ENCODE assay signal across 16 cellular contexts in the genomic region with DNA sequence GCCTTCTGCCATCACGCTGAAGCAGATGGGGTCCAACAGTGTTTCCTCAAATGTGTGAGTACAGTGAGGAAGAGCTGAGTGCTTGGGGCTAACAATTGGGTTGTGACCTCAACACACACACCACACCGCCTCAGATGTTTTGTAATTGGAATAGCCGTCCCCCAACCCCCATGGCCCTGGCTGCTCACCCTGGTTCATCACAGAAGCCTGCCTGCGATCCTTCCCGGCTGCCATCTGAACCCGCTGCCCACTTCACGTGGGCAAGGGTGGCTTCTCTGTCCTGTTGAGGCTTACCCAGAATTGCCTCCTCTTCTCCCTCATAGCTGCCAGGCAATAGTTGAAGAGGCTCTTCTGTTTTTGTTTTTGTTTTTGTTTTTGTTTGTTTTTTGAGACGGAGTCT. TPM values are rescaled to one million over a fixed set of nuclear protein-coding genes. Genes with fewer than 3 reads are reported as not detected.
DNase-seq lines count a peak whose midpoint lies in the region; ATAC-seq and TF ChIP-seq lines count a peak whose summit lies in the region.
"Had no signal": no experiment of that assay in that cellular context is flagged by ENCODE, and none has a peak within 500 bp of the region (broad histone marks: within the 10 kb centered on the region; RNA-seq: fewer than 3 reads in every experiment).

No MANE protein-coding gene starts in this region.

- H3K27ac Mint-ChIP-seq in GM23338, result 0 out of 2 replicates have a peak overlapping the region, but pooled peaks have one; percentile 42
- H3K27ac Mint-ChIP-seq in endothelial cell (ENCODE audit: unreplicated experiment), result peak overlapping the region; percentile 30
- H3K27ac Mint-ChIP-seq: CD14-positive monocyte had no signal

- H3K36me3 ChIP-seq in GM23338 (ENCODE audit: insufficient read depth) (peaks cover 9% of the 10 kb centered on the region; the same call in 1 of the 2 replicates), neuronal stem cell (replicated peaks in 1 of 2; ENCODE audit: control insufficient read depth in 2 of 2, insufficient read depth in 2 of 2, low read length in 2 of 2) (peaks cover 2 to 16% of the 10 kb centered on the region in 2 donors)
- H3K36me3 ChIP-seq: BLaER1 had no signal

- POLR2A ChIA-PET in RWPE1 (lab: Yijun Ruan, JAX; ENCODE audit: low non-redundant PET), result no interaction called here

- ATAC-seq in GM23338 (no peak), GM18517 (IDR thresholded peaks at IDR 0.05; ENCODE audit: unreplicated experiment) (no peak)

- no peaks in the 10 kb centered on the region for H3K9me2 ChIP-seq in GM23338 (ENCODE audit: insufficient read depth)

- H3K4me1 Mint-ChIP-seq in GM23338 (peaks cover 41% of the 10 kb centered on the region), endothelial cell (ENCODE audit: unreplicated experiment) (peaks cover 36% of the 10 kb centered on the region)

- no peak overlapping the region for H2BK12ac ChIP-seq in neuronal stem cell (ENCODE audit: low read length)

- H3K18ac ChIP-seq in neuronal stem cell (ENCODE audit: low read length), result no peak overlapping the region

- peaks cover 40% of the 10 kb centered on the region for H4K20me1 ChIP-seq in GM23338 (replicated peaks; ENCODE audit: insufficient read depth)
- H4K20me1 ChIP-seq: BLaER1 had no signal

- H2BK15ac ChIP-seq in neuronal stem cell (ENCODE audit: low read length), result no peak overlapping the region

- no peaks in the 10 kb centered on the region for H3K79me1 ChIP-seq in neuronal stem cell (ENCODE audit: low read depth, low read length)

- H3K79me2 ChIP-seq in GM23338 (replicated peaks; ENCODE audit: insufficient read depth), result peaks cover 52% of the 10 kb centered on the region

- no peak overlapping the region for H3K4me2 ChIP-seq in GM23338
- H3K4me2 ChIP-seq in neuronal stem cell (ENCODE audit: insufficient read depth, low read length, poor library complexity, severe bottlenecking), result no peak overlapping the region
- H3K4me2 ChIP-seq: BLaER1 had no signal

- H3K4me3 ChIP-seq in GM23338 (no peak overlapping the region), neuronal stem cell (ENCODE audit: low read length in 2 of 2) (no peak overlapping the region)
- H3K4me3 ChIP-seq: BLaER1 had no signal

- H2AK5ac ChIP-seq in neuronal stem cell (ENCODE audit: low read depth, low read length), result no peak overlapping the region

- H2BK5ac ChIP-seq in neuronal stem cell (ENCODE audit: low read length), result no peak overlapping the region

- H4K8ac ChIP-seq in neuronal stem cell (ENCODE audit: low read depth, low read length), result no peak overlapping the region

- CTCF ChIA-PET in RWPE1 (lab: Yijun Ruan, JAX), result interaction anchor here (0.6 to 2.8 kb wide), 4 partner anchors 14 to 217 kb away, joined by 3 to 27 read pairs (median 4); no protein-coding TSS in a partner anchor

- H3K36me3 Mint-ChIP-seq in GM23338 (ENCODE audit: low read depth), result peaks cover 38% of the 10 kb centered on the region
- peaks cover 24% of the 10 kb centered on the region for H3K36me3 Mint-ChIP-seq in endothelial cell (ENCODE audit: low read depth, unreplicated experiment)
- H3K36me3 Mint-ChIP-seq: CD14-positive monocyte; CD4-positive, alpha-beta memory T cell had no signal

- TF ChIP-seq CTCF in GM23338 (conservative IDR thresholded peaks at IDR 0.05; ENCODE audit: low read depth in 2 of 2) (no peak), RWPE1 (conservative IDR thresholded peaks at IDR 0.05; ENCODE audit: low read depth) (no peak), endothelial cell (IDR thresholded peaks at IDR 0.05; ENCODE audit: unreplicated experiment) (no peak)

- H3K14ac ChIP-seq in neuronal stem cell (ENCODE audit: low read length), result peak overlapping the region; percentile 42

- H2AFZ ChIP-seq in GM23338 (no peak overlapping the region), neuronal stem cell (ENCODE audit: low read length) (no peak overlapping the region)

- H3K9ac ChIP-seq in neuronal stem cell (ENCODE audit: low read depth, low read length, poor library complexity), result no peak overlapping the region
- H3K9ac ChIP-seq: BLaER1 had no signal

- no peak overlapping the region for H4K91ac ChIP-seq in neuronal stem cell (ENCODE audit: low read depth, low read length, poor library complexity)

- WGBS in neuronal stem cell (ENCODE audit: extremely low coverage in 2 of 2, insufficient read length in 2 of 2, insufficient replicate concordance in 1 of 2), 2 donors, result no CpG with 5 or more reads among the region's 8 CpGs

- peaks cover 26% of the 10 kb centered on the region for H3F3A ChIP-seq in GM23338 (replicated peaks; ENCODE audit: low read depth)

- H3K27me3 Mint-ChIP-seq in GM23338 (ENCODE audit: insufficient read depth, low read depth, poor library complexity) (peaks cover 33% of the 10 kb centered on the region), endothelial cell (ENCODE audit: unreplicated experiment) (peaks cover 18% of the 10 kb centered on the region)
- H3K27me3 Mint-ChIP-seq: CD4-positive, alpha-beta memory T cell had no signal

- H3K4me1 ChIP-seq in GM23338 (ENCODE audit: insufficient read depth), result peaks cover 24% of the 10 kb centered on the region
- H3K4me1 ChIP-seq in neuronal stem cell (ENCODE audit: control insufficient read depth in 2 of 2, insufficient read depth in 1 of 2, low read depth in 1 of 2, low read length in 2 of 2), result peaks cover 2 to 6% of the 10 kb centered on the region in 2 donors

- H3K4me3 Mint-ChIP-seq in GM23338 (no peak overlapping the region), endothelial cell (ENCODE audit: unreplicated experiment) (peak overlapping the region; percentile 73)
- H3K4me3 Mint-ChIP-seq: CD14-positive monocyte; CD4-positive, alpha-beta memory T cell had no signal

- no peaks in the 10 kb centered on the region for H3K9me3 ChIP-seq in neuronal stem cell (replicated peaks in 1 of 2; ENCODE audit: control insufficient read depth in 2 of 2, insufficient read depth in 1 of 2, low read depth in 1 of 2, low read length in 2 of 2)
- H3K9me3 ChIP-seq: BLaER1 had no signal

- no peak overlapping the region for H2BK120ac ChIP-seq in neuronal stem cell (ENCODE audit: low read depth, low read length)

- H3K9me3 Mint-ChIP-seq in GM23338 (no peaks in the 10 kb centered on the region), endothelial cell (ENCODE audit: unreplicated experiment) (no peaks in the 10 kb centered on the region)
- H3K9me3 Mint-ChIP-seq: CD14-positive monocyte had no signal

- peak overlapping the region; percentile 55; the same call in 1 of the 2 replicates for H3K27ac ChIP-seq in GM23338 (ENCODE audit: low read depth)
- H3K27ac ChIP-seq in RWPE1, result peak overlapping the region; percentile 79
- no peak overlapping the region for H3K27ac ChIP-seq in neuronal stem cell (replicated peaks; ENCODE audit: low read length)
- H3K27ac ChIP-seq: BLaER1 had no signal

- H3K4ac ChIP-seq in neuronal stem cell (ENCODE audit: low read length), result no peak overlapping the region

- no peak overlapping the region for H3K23ac ChIP-seq in neuronal stem cell (ENCODE audit: low read depth, low read length, poor library complexity)

- H3K27me3 ChIP-seq in GM23338 (ENCODE audit: insufficient read depth) (no peaks in the 10 kb centered on the region), neuronal stem cell (ENCODE audit: control insufficient read depth in 3 of 3, insufficient read depth in 3 of 3, low read depth in 1 of 3, low read length in 3 of 3) (no peaks in the 10 kb centered on the region)
- H3K27me3 ChIP-seq: BLaER1 had no signal

- no peak for DNase-seq in GM23338 (ENCODE audit: low spot score)
- DNase-seq in RWPE1 (ENCODE audit: low spot score), result no peak
- no peak for DNase-seq in endothelial cell (ENCODE audit: low spot score)
- DNase-seq in neuronal stem cell (ENCODE audit: low spot score), result no peak
- no peak for DNase-seq in occipital lobe (lab: John Stamatoyannopoulos, UW)
- DNase-seq in midbrain (lab: John Stamatoyannopoulos, UW), result no peak
- DNase-seq: 8988T; CD4-positive, alpha-beta memory T cell; DMS153; DMS79; GDM1; GOT3; H7 had no signal

TF ChIP-seq in GM23338, 12 proteins besides CTCF, POLR2A, EP300 and RAD21 (continues in another document):
- TF ChIP-seq STAT1 (IDR thresholded peaks at IDR 0.05; ENCODE audit: unreplicated experiment) (no peak), ETS1 (IDR thresholded peaks at IDR 0.05) (no peak)

RNA-seq across cellular contexts. Expression of gene TGOLN2, which starts 44.1 kb away (rescaled TPM):
- 48.3 and 49.4 TPM in 2 replicates for total RNA-seq in GM23338 (2014; rRNA removed; shearing (Covaris generic))
- 17.8 and 20.8 TPM in 2 replicates for polyA plus RNA-seq in GM23338 (2016; fragmentation: Nextera tagmentation; extraction: Ambion mirVana)
- total RNA-seq in endothelial cell (ENCODE audit: unreplicated experiment), result 83.1 TPM
- 24.7 TPM for polyA plus RNA-seq in neuronal stem cell (2013, experiment 1 of 2)
- 25.4 TPM for polyA plus RNA-seq in neuronal stem cell (2013, experiment 2 of 2)
- 34.5 TPM for total RNA-seq in occipital lobe
